ENCODE assay signal across 20 cellular contexts in the genomic region with DNA sequence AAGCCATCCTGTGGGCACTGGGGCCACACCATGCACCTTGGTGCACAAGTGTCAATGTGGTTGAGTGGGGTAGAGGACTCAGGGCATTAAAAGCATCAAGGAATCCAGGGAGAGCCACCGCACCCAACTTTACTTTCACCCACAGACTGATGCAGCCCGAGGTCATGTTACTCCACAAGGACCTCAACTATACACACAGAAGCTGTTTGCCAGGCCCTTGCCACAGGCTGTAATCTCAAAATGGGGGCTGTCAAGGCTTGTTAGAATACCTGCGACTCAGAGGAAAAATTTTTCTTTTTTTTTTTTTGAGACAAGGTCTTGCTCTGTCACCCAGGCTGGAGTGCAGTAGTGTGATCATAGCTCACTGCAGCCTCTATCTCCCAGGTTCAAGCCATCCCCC.
"Had no signal": no experiment of that assay in that cellular context is flagged by ENCODE, and none has a peak within 500 bp of the region (broad histone marks: within the 10 kb centered on the region; RNA-seq: fewer than 3 reads in every experiment).

No MANE protein-coding gene starts in this region.

- H3K27ac ChIP-seq: gastrocnemius medialis, prostate gland, right atrium auricular region, skin epidermis, thoracic aorta, tibial nerve, vagina had no signal

- ATAC-seq: effector memory CD8-positive, alpha-beta T cell; gastrocnemius medialis; naive thymus-derived CD8-positive, alpha-beta T cell; stimulated activated naive B cell treated with anti-CD40 and anti-IgM and Interleukin-4, amounts not matched to agents 10 μg/mL and 1 μg/mL and 100 μg/mL, for 72 hours had no signal

- H3K27me3 ChIP-seq: gastrocnemius medialis, right atrium auricular region, tibial nerve, upper lobe of left lung, vagina had no signal

- DNase-seq: cortex of kidney; effector memory CD8-positive, alpha-beta T cell; foreskin fibroblast; gastrocnemius medialis; head of caudate nucleus; mesendoderm; midbrain; naive thymus-derived CD8-positive, alpha-beta T cell; nephron progenitor cell; nucleus accumbens; stimulated activated CD4-positive, alpha-beta T cell treated with anti-CD3 and anti-CD28 coated beads, Interleukin-15, amount 100 ng/mL, for 24 hours; stimulated activated CD4-positive, alpha-beta T cell treated with anti-CD3 and anti-CD28 coated beads, Interleukin-2, amount 100 ng/mL, for 48 hours; stimulated activated naive B cell treated with anti-CD40 and anti-IgM and Interleukin-4, amounts not matched to agents 10 μg/mL and 1 μg/mL and 100 μg/mL, for 72 hours had no signal

- H3K36me3 ChIP-seq: gastrocnemius medialis, prostate gland, right atrium auricular region, thoracic aorta, tibial nerve, upper lobe of left lung, vagina had no signal

- H3K4me3 ChIP-seq: gastrocnemius medialis, prostate gland, right atrium auricular region, skin epidermis, thoracic aorta, tibial nerve, upper lobe of left lung, vagina had no signal

- H3K9me3 ChIP-seq: gastrocnemius medialis, prostate gland, right atrium auricular region, thoracic aorta, tibial nerve, upper lobe of left lung, vagina had no signal

- H3K4me1 ChIP-seq: gastrocnemius medialis, prostate gland, right atrium auricular region, tibial nerve, vagina had no signal
